ENCODE assay signal across 8 cellular contexts in the genomic region with DNA sequence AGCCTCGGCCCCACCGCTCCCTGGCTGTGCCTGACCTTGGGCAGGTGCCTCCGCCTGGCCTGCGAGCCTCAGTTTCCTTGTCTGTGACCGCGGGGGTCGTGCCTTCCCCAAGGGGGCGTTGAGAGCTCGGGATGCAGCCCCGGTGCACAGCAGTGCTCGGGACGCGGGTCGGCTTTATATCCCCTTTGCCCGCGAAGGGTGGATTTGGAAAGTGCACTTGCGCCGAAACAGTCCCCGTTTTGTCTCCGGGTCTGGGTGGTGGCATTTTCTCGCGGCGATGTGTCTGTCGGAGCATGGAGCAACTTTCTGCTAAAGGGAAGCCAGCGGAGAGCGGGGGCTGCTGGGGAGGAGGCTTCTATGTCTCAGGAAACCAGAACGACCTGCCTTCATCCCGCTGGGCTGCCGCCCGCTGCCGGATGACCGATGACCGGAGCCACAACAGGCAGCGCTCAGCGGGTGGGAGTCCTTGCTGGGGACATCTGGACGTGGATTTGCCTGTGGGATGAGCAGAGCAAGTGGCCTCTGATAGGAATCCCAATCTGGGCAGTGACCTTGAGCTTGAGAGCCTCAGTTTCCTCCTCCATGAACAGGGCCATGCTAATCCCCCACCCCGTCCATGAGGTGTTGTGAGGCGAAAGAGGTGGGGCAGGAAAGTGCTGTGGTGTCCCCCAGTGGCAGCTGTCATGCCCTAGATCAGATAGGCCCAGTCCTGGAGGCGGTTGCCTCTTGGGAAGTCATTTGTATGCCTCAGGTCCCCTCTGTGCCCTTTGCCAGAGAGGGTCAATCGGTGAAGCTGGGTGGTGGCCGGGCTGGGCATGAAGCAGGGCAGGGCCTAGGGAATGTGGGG. TPM values are rescaled to one million over a fixed set of nuclear protein-coding genes. Genes with fewer than 3 reads are reported as not detected.
DNase-seq lines count a peak whose midpoint lies in the region; ATAC-seq, FAIRE-seq and TF ChIP-seq lines count a peak whose summit lies in the region.

No MANE protein-coding gene starts in this region.

- peak in 1 of 2 experiments; percentile 62 for DNase-seq in HL-60 (ENCODE audit: low read depth in 1 of 2, low spot score in 1 of 2)
- peak; percentile 74 for DNase-seq in activated CD8-positive, alpha-beta memory T cell treated with anti-CD3 and anti-CD28 coated beads for 24 hours
- no peak for DNase-seq in left ventricle myocardium inferior
- DNase-seq in sigmoid colon, result no peak
- no peak for DNase-seq in NCI-H774 (lab: John Stamatoyannopoulos, UW)
- no peak for DNase-seq in RCC 7860 (ENCODE audit: low spot score)
- no peak for DNase-seq in ACHN

- ATAC-seq in HG03571 (IDR thresholded peaks at IDR 0.05; ENCODE audit: unreplicated experiment), result no peak

- no peak for TF ChIP-seq POLR2A in sigmoid colon (IDR thresholded peaks at IDR 0.05)

- H3K4me1 ChIP-seq in left ventricle myocardium inferior, result peaks cover 34% of the 10 kb centered on the region
- H3K4me1 ChIP-seq in sigmoid colon, result peaks cover 0 to 11% (median 8%) of the 10 kb centered on the region in 4 donors

- no peaks in the 10 kb centered on the region for H3K27me3 ChIP-seq in HL-60 (ENCODE audit: insufficient read depth, poor library complexity, severe bottlenecking)
- H3K27me3 ChIP-seq in left ventricle myocardium inferior (ENCODE audit: low read depth), result peaks cover 44% of the 10 kb centered on the region
- peaks cover 10 to 45% (median 11%) of the 10 kb centered on the region in 3 donors for H3K27me3 ChIP-seq in sigmoid colon

- peak overlapping the region; percentile 91 for H3K4me3 ChIP-seq in HL-60 (replicated peaks; ENCODE audit: insufficient read depth, low read length)
- H3K4me3 ChIP-seq in left ventricle myocardium inferior, result peak overlapping the region; percentile 69
- H3K4me3 ChIP-seq in sigmoid colon, result peak overlapping the region in 3 of 4 donors; percentile 31 to 53 (median 42)

- intact Hi-C loops in left ventricle myocardium inferior (cut with micrococcal nuclease), result no loop called here
- intact Hi-C loops in sigmoid colon (cut with DNase I), result no loop called here

- H3K27ac ChIP-seq in HL-60 (replicated peaks) (peak overlapping the region; percentile 78), left ventricle myocardium inferior (replicated peaks) (peak overlapping the region; percentile 81), sigmoid colon (peak overlapping the region in 1 of 4 donors; percentile 21)

- TF ChIP-seq EP300 in sigmoid colon (IDR thresholded peaks at IDR 0.05), result no peak

- 9 to 24% methylated on average over 41 of the region's 41 CpGs for WGBS in sigmoid colon, 2 donors

- TF ChIP-seq CTCF in HL-60 (IDR thresholded peaks at IDR 0.05; ENCODE audit: insufficient read depth, low read length) (no peak), left ventricle myocardium inferior (IDR thresholded peaks at IDR 0.05; ENCODE audit: borderline replicate concordance) (no peak), sigmoid colon (IDR thresholded peaks at IDR 0.05) (no peak)

- H3K36me3 ChIP-seq in left ventricle myocardium inferior, result no peaks in the 10 kb centered on the region
- no peaks in the 10 kb centered on the region for H3K36me3 ChIP-seq in sigmoid colon

- H3K9me3 ChIP-seq in left ventricle myocardium inferior (replicated peaks), result no peaks in the 10 kb centered on the region
- no peaks in the 10 kb centered on the region for H3K9me3 ChIP-seq in sigmoid colon

- FAIRE-seq in RCC 7860 (lab: Jason Lieb, UNC), result no peak

- in situ Hi-C loops in ACHN (cut with HindIII; ENCODE audit: low pct_ligation_motif_present, low pct_unique_long_range_greater_than_20kb, low sequenced_read_pairs), result no loop called here

RNA-seq across cellular contexts. Expression of gene HRH2, which starts 0.7 kb away (rescaled TPM):
- total RNA-seq in left ventricle myocardium inferior (47.7 TPM), sigmoid colon (1 to 10 TPM; 1.1 to 3.8 (median 2.0) TPM)
- 1 to 10 TPM in 1 of 3 donors, under 1 TPM in 2; under 0.01 to 3.6 (median 0.23) TPM for polyA plus RNA-seq in sigmoid colon

Comparison
In these comparisons a context has a peak if more than half of its experiments do, and no peak if none do; other contexts are left out.
1. RNA of gene HRH2, which starts 0.7 kb away (total RNA-seq): 47.7 TPM in left ventricle myocardium inferior (single experiment); 1.1 to 3.8 TPM in sigmoid colon; every median in the first group is over 10 times any median in the second.
2. Peak in every context shown above with its lines, with median percentiles within 50 percentile points of each other: H3K4me3 ChIP-seq.